Comparison of ENCODE assay signal across 8 cellular contexts in genomic region chr2:70647873-70648481, GRCh38.
DNase-seq lines count a peak whose midpoint lies in the region; ATAC-seq, FAIRE-seq and TF ChIP-seq lines count a peak whose summit lies in the region.

No MANE protein-coding gene starts in this region.

- 1 to 2% methylated on average over 9 of the region's 9 CpGs for WGBS in pancreas, 2 donors

- H3K27ac Mint-ChIP-seq in activated T-helper 1 cell treated with anti-CD3 and anti-CD28 coated beads, Interleukin-12 subunit alpha, Interleukin-12 subunit beta, Interleukin-2, Interleukin-4 antibody, amounts not matched to agents 30 ng/mL and 10 ng/mL and 1 ng/mL, durations not matched to agents 14 hours and 24 hours and 36 hours = no peak overlapping the region
- H3K27ac Mint-ChIP-seq in type B pancreatic cell = no peak overlapping the region

- TF ChIP-seq RAD21 in Ishikawa (IDR thresholded peaks at IDR 0.05; ENCODE audit: low read depth) = peak; percentile 99

- peak; percentile 27 for DNase-seq in NK-92 treated with Interleukin-12 subunit alpha and Interleukin-12 subunit beta, amount 100 ng/mL, for 24 hours (lab: John Stamatoyannopoulos, UW)
- DNase-seq in NK-92 (lab: John Stamatoyannopoulos, UW; ENCODE audit: unreplicated experiment) (no peak), RKO (ENCODE audit: low spot score) (peak; percentile 59), frontal cortex (ENCODE audit: low spot score in 2 of 2) (peak; percentile 14 to 39), pancreas (peak; percentile 41 to 82 (median 61)), type B pancreatic cell (ENCODE audit: extremely low spot score, unreplicated experiment) (peak; percentile 81)
- peak; percentile 53 for DNase-seq in activated T-helper 1 cell treated with anti-CD3 and anti-CD28 coated beads, Interleukin-12 subunit alpha, Interleukin-12 subunit beta, Interleukin-2, Interleukin-4 antibody, amounts not matched to agents 30 ng/mL and 10 ng/mL and 1 ng/mL, durations not matched to agents 14 hours and 24 hours and 36 hours (ENCODE audit: low spot score)

- TF ChIP-seq CTCF in pancreas (IDR thresholded peaks at IDR 0.05) = peak; percentile 75 to 98 (median 96)
- TF ChIP-seq CTCF in type B pancreatic cell (conservative IDR thresholded peaks at IDR 0.05) = peak; percentile 97

- FAIRE-seq in frontal cortex (lab: Jason Lieb, UNC) = no peak
- FAIRE-seq in pancreas (lab: Jason Lieb, UNC) = peak; percentile 20

- no peak for TF ChIP-seq EP300 in Ishikawa (IDR thresholded peaks at IDR 0.05; ENCODE audit: borderline replicate concordance)

- H3K27me3 ChIP-seq in pancreas = no peaks in the 10 kb centered on the region

- H3K27ac ChIP-seq in pancreas = no peak overlapping the region

- H3K9me3 ChIP-seq in pancreas = no peaks in the 10 kb centered on the region

- peak; percentile 66 to 92 (median 90) for ATAC-seq in pancreas

- no peaks in the 10 kb centered on the region for H3K36me3 Mint-ChIP-seq in activated T-helper 1 cell treated with anti-CD3 and anti-CD28 coated beads, Interleukin-12 subunit alpha, Interleukin-12 subunit beta, Interleukin-2, Interleukin-4 antibody, amounts not matched to agents 30 ng/mL and 10 ng/mL and 1 ng/mL, durations not matched to agents 14 hours and 24 hours and 36 hours (ENCODE audit: low read depth)
- no peaks in the 10 kb centered on the region for H3K36me3 Mint-ChIP-seq in type B pancreatic cell

- H3K4me1 ChIP-seq in pancreas = no peaks in the 10 kb centered on the region

- no peaks in the 10 kb centered on the region for H3K4me1 Mint-ChIP-seq in activated T-helper 1 cell treated with anti-CD3 and anti-CD28 coated beads, Interleukin-12 subunit alpha, Interleukin-12 subunit beta, Interleukin-2, Interleukin-4 antibody, amounts not matched to agents 30 ng/mL and 10 ng/mL and 1 ng/mL, durations not matched to agents 14 hours and 24 hours and 36 hours (ENCODE audit: low read depth)
- no peaks in the 10 kb centered on the region for H3K4me1 Mint-ChIP-seq in type B pancreatic cell (ENCODE audit: unreplicated experiment)

- peaks cover 18% of the 10 kb centered on the region for H3K27me3 Mint-ChIP-seq in activated T-helper 1 cell treated with anti-CD3 and anti-CD28 coated beads, Interleukin-12 subunit alpha, Interleukin-12 subunit beta, Interleukin-2, Interleukin-4 antibody, amounts not matched to agents 30 ng/mL and 10 ng/mL and 1 ng/mL, durations not matched to agents 14 hours and 24 hours and 36 hours (ENCODE audit: insufficient read depth)
- peaks cover 38% of the 10 kb centered on the region for H3K27me3 Mint-ChIP-seq in type B pancreatic cell

- H3K4me3 Mint-ChIP-seq in activated T-helper 1 cell treated with anti-CD3 and anti-CD28 coated beads, Interleukin-12 subunit alpha, Interleukin-12 subunit beta, Interleukin-2, Interleukin-4 antibody, amounts not matched to agents 30 ng/mL and 10 ng/mL and 1 ng/mL, durations not matched to agents 14 hours and 24 hours and 36 hours = no peak overlapping the region
- no peak overlapping the region for H3K4me3 Mint-ChIP-seq in type B pancreatic cell

- intact Hi-C loops in activated T-helper 1 cell treated with anti-CD3 and anti-CD28 coated beads, Interleukin-12 subunit alpha, Interleukin-12 subunit beta, Interleukin-2, Interleukin-4 antibody, amounts not matched to agents 30 ng/mL and 10 ng/mL and 1 ng/mL, durations not matched to agents 14 hours and 24 hours and 36 hours (cut with micrococcal nuclease) = loop anchor here (1.0 kb wide), 4 partner anchors 31 to 344 kb away; partner anchors contain the start of gene TGFA
- intact Hi-C loops in pancreas (cut with DNase I) = loop anchor here in 1 of 3 donors (10.0 kb wide), 1 partner anchor 303 kb away; no protein-coding TSS in a partner anchor

- no peaks in the 10 kb centered on the region for H3K36me3 ChIP-seq in pancreas

- no peaks in the 10 kb centered on the region for H3K9me3 Mint-ChIP-seq in activated T-helper 1 cell treated with anti-CD3 and anti-CD28 coated beads, Interleukin-12 subunit alpha, Interleukin-12 subunit beta, Interleukin-2, Interleukin-4 antibody, amounts not matched to agents 30 ng/mL and 10 ng/mL and 1 ng/mL, durations not matched to agents 14 hours and 24 hours and 36 hours
- H3K9me3 Mint-ChIP-seq in type B pancreatic cell = no peaks in the 10 kb centered on the region

- H3K4me3 ChIP-seq in pancreas = no peak overlapping the region

TF ChIP-seq in Ishikawa, 13 proteins besides CTCF, POLR2A, EP300 and RAD21:
- TF ChIP-seq CREB1 (IDR thresholded peaks at IDR 0.05; ENCODE audit: low read depth) (no peak), TCF12 (IDR thresholded peaks at IDR 0.05; ENCODE audit: low read depth) (no peak), YY1 (IDR thresholded peaks at IDR 0.05; ENCODE audit: low read depth) (no peak), ZBTB7A (IDR thresholded peaks at IDR 0.05; ENCODE audit: low read depth) (no peak), TAF1 (IDR thresholded peaks at IDR 0.05; ENCODE audit: low read depth) (no peak), FOXM1 (IDR thresholded peaks at IDR 0.05; ENCODE audit: borderline replicate concordance, low read depth) (no peak), NFIC (IDR thresholded peaks at IDR 0.05) (no peak), TEAD4 (IDR thresholded peaks at IDR 0.05) (no peak), EGR1 (IDR thresholded peaks at IDR 0.05) (no peak), CEBPB (IDR thresholded peaks at IDR 0.05) (no peak)
- TF ChIP-seq, protein P1, sequence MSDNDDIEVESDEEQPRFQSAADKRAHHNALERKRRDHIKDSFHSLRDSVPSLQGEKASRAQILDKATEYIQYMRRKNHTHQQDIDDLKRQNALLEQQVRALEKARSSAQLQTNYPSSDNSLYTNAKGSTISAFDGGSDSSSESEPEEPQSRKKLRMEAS (IDR thresholded peaks at IDR 0.05) = no peak
- TF ChIP-seq, protein P2, sequence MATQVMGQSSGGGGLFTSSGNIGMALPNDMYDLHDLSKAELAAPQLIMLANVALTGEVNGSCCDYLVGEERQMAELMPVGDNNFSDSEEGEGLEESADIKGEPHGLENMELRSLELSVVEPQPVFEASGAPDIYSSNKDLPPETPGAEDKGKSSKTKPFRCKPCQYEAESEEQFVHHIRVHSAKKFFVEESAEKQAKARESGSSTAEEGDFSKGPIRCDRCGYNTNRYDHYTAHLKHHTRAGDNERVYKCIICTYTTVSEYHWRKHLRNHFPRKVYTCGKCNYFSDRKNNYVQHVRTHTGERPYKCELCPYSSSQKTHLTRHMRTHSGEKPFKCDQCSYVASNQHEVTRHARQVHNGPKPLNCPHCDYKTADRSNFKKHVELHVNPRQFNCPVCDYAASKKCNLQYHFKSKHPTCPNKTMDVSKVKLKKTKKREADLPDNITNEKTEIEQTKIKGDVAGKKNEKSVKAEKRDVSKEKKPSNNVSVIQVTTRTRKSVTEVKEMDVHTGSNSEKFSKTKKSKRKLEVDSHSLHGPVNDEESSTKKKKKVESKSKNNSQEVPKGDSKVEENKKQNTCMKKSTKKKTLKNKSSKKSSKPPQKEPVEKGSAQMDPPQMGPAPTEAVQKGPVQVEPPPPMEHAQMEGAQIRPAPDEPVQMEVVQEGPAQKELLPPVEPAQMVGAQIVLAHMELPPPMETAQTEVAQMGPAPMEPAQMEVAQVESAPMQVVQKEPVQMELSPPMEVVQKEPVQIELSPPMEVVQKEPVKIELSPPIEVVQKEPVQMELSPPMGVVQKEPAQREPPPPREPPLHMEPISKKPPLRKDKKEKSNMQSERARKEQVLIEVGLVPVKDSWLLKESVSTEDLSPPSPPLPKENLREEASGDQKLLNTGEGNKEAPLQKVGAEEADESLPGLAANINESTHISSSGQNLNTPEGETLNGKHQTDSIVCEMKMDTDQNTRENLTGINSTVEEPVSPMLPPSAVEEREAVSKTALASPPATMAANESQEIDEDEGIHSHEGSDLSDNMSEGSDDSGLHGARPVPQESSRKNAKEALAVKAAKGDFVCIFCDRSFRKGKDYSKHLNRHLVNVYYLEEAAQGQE (IDR thresholded peaks at IDR 0.05; ENCODE audit: low read depth) = no peak
- TF ChIP-seq, protein P3, sequence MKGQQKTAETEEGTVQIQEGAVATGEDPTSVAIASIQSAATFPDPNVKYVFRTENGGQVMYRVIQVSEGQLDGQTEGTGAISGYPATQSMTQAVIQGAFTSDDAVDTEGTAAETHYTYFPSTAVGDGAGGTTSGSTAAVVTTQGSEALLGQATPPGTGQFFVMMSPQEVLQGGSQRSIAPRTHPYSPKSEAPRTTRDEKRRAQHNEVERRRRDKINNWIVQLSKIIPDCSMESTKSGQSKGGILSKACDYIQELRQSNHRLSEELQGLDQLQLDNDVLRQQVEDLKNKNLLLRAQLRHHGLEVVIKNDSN (IDR thresholded peaks at IDR 0.05) = no peak
